19 cellular contexts compared by ENCODE assay signal in the genomic region with DNA sequence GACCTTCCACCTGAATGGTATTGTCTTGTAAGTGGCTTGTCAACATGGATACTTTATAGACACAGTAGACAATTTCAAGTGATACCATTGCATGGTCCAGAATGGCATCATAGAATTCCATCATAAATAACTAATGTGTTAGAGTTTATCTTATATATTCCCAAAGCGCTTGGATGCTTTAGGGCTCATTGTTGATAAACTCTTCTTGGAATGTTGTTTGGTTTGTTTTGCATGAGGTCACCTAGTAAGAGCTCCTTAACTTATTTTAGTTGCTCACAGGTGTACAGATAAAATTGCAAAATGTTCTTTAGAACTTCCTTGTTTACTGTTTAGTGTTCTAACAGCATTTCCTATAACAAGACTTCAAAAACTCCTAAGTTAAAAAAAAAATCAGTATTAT.
"Had no signal": no experiment of that assay in that cellular context is flagged by ENCODE, and none has a peak within 500 bp of the region (broad histone marks: within the 10 kb centered on the region; RNA-seq: fewer than 3 reads in every experiment).

No MANE protein-coding gene starts in this region.

- H3K9me3 ChIP-seq: MG63, Peyer's patch, SJCRH30 had no signal

- H3K4me3 ChIP-seq: MG63, Peyer's patch, SJCRH30 had no signal

- H3K36me3 ChIP-seq: MG63, Peyer's patch had no signal

- ATAC-seq: Right ventricle myocardium inferior, SK-N-SH treated with all-trans-retinoic acid at 6 μM for 48 hours had no signal

- H3K27me3 ChIP-seq: MG63, Peyer's patch, SJCRH30 had no signal

- H3K27ac ChIP-seq: Peyer's patch, SJCRH30 had no signal

- DNase-seq: KBM-7, MG63, NCI-H1092, NCI-H1436, NCI-H187, NCI-H2029, NCI-H2081 treated with DMSO at 0.1 percent for 48 hours, NCI-H2171, NCI-H226, NCI-H446, NCI-H510A, NCI-H524 treated with DMSO at 0.1 percent for 48 hours, NCI-H69, NCI-H774, Peyer's patch, SHP77 treated with DMSO at 0.1 percent for 48 hours, SJCRH30 had no signal

- H3K4me1 ChIP-seq: Peyer's patch, SJCRH30 had no signal
